ENCODE assay signal across 8 cellular contexts in the genomic region with DNA sequence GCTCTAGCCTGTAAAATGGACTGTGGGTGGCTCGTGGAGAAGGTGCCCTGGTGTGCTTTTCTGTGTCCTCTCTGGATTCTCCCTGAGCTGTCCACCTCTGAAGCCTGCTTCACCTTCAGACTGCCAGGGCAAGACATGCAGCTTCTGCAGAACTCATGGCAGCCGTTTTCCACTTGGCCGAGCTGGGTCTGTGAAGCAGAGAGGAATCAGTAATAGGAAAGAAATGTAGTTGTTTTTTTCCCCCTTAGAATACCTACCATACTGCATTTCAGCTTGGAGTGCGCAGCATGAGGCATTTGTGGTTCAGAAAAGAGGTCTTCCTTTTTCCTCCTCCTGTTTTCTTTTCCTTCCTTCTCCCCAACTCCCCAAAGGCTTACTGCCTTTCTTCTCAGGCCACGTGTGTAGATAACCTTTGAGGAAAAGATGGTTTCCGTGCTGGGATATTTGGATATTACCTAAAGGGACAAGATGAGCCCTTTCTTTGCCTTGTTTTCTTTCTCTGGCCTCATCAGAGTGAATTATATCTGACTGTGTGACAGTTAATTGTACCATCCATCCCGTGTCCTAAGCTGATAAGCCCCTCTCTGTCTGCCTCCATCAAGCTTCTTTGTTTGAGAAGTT. TPM values are rescaled to one million over a fixed set of nuclear protein-coding genes. Genes with fewer than 3 reads are reported as not detected.
A peak's percentile ranks its signal among the peaks of the same experiment; 100 is the strongest.
DNase-seq lines count a peak whose midpoint lies in the region; ATAC-seq, FAIRE-seq and TF ChIP-seq lines count a peak whose summit lies in the region.

No MANE protein-coding gene starts in this region.

- in situ Hi-C loops in astrocyte of the spinal cord (cut with HindIII; ENCODE audit: low sequenced_read_pairs), result no loop called here

- H3K4me1 ChIP-seq in muscle layer of duodenum (ENCODE audit: control insufficient read depth in 1 of 2, insufficient read depth in 2 of 2, low read length in 2 of 2), result peaks cover 34 to 59% of the 10 kb centered on the region in 2 donors

- no peak for FAIRE-seq in frontal cortex (lab: Jason Lieb, UNC)

- peak overlapping the region; percentile 93 for H3K27ac ChIP-seq in muscle layer of duodenum (ENCODE audit: low read length)

- no peak for ATAC-seq in GM19397 (IDR thresholded peaks at IDR 0.05; ENCODE audit: unreplicated experiment)

- no peaks in the 10 kb centered on the region for H3K36me3 ChIP-seq in muscle layer of duodenum (ENCODE audit: control insufficient read depth in 1 of 2, insufficient read depth in 2 of 2, low read length in 2 of 2)

- no peak for DNase-seq in AG10803 (ENCODE audit: low read depth)
- peak; percentile 22 for DNase-seq in HT-29 (ENCODE audit: low spot score)
- peak; percentile 30 for DNase-seq in astrocyte of the spinal cord (ENCODE audit: low read depth, low spot score)
- no peak for DNase-seq in NCI-H748 (lab: John Stamatoyannopoulos, UW; ENCODE audit: unreplicated experiment)
- no peak for DNase-seq in frontal cortex (ENCODE audit: low spot score in 2 of 2)
- no peak for DNase-seq in DMS 273 (lab: John Stamatoyannopoulos, UW; ENCODE audit: unreplicated experiment)

- H3K4me3 ChIP-seq in AG10803 (ENCODE audit: low read length) (peak overlapping the region; percentile 2), astrocyte of the spinal cord (ENCODE audit: low read depth, low read length) (no peak overlapping the region), muscle layer of duodenum (ENCODE audit: low read depth in 1 of 2, low read length in 2 of 2) (no peak overlapping the region)

- TF ChIP-seq CTCF in AG10803 (conservative IDR thresholded peaks at IDR 0.05; ENCODE audit: low read length) (no peak), astrocyte of the spinal cord (IDR thresholded peaks at IDR 0.05; ENCODE audit: low read depth, low read length) (no peak)

- no peaks in the 10 kb centered on the region for H3K9me3 ChIP-seq in muscle layer of duodenum (ENCODE audit: control insufficient read depth in 1 of 2, low read length in 2 of 2)

- no peaks in the 10 kb centered on the region for H3K27me3 ChIP-seq in muscle layer of duodenum (ENCODE audit: low read depth, low read length)

RNA-seq across cellular contexts. Expression of a gene that starts 39.4 kb away (rescaled TPM):
- 21.6 and 23.9 TPM in 2 replicates for total RNA-seq in HT-29 (2014; rRNA removed; shearing (Covaris generic))
- total RNA-seq in frontal cortex, result 1.6 TPM

Comparison
In these comparisons a context has a peak if more than half of its experiments do, and no peak if none do; other contexts are left out.
1. DNase-seq: peak in HT-29 (single experiment) and astrocyte of the spinal cord (single experiment); none in AG10803 (single experiment), NCI-H748 (single experiment), frontal cortex (0 of 2) and DMS 273 (single experiment).